In genomic region chr12:121015825-121016766, GRCh38 we compare ENCODE assay signal across 1 cellular context.
TF ChIP-seq lines count a peak whose summit lies in the region.

A gene with protein sequence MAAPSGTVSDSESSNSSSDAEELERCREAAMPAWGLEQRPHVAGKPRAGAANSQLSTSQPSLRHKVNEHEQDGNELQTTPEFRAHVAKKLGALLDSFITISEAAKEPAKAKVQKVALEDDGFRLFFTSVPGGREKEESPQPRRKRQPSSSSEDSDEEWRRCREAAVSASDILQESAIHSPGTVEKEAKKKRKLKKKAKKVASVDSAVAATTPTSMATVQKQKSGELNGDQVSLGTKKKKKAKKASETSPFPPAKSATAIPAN (minus strand): TSS chr12:121016487. CDS start chr12:121016474, 13 bp downstream.

TF ChIP-seq in K562, 482 proteins besides CTCF, POLR2A, EP300 and RAD21 (continued from another document and continues in another):
- TF ChIP-seq SREBF1 (IDR thresholded peaks at IDR 0.05; ENCODE audit: borderline replicate concordance, low read depth, low read length) (0 out of 2 replicates have a peak, but pooled peaks have one; percentile 40), POLR3A (IDR thresholded peaks at IDR 0.05; ENCODE audit: borderline replicate concordance, extremely low read depth, insufficient read depth, insufficient read length) (no peak), CREB1 (IDR thresholded peaks at IDR 0.05) (peak; percentile 93), CREB1 (CRISPR knock-in tag; IDR thresholded peaks at IDR 0.05) (peak; percentile 96), ARID3A (IDR thresholded peaks at IDR 0.05; ENCODE audit: borderline replicate concordance, low read depth, low read length) (no peak), CBFA2T2 (conservative IDR thresholded peaks at IDR 0.05) (peak; percentile 44), ZNF668 (CRISPR knock-in tag; IDR thresholded peaks at IDR 0.05) (no peak), ZNF143 (CRISPR knock-in tag; IDR thresholded peaks at IDR 0.05) (peak; percentile 98), GMEB1 (CRISPR knock-in tag; IDR thresholded peaks at IDR 0.05) (peak; percentile 52), HDAC2 (IDR thresholded peaks at IDR 0.05) (peak; percentile 84; the same call in 1 of the 2 replicates), ZNF197 (CRISPR knock-in tag; IDR thresholded peaks at IDR 0.05; ENCODE audit: low read depth) (peak; percentile 69; the same call in 1 of the 2 replicates), PHF8 (IDR thresholded peaks at IDR 0.05; ENCODE audit: borderline replicate concordance, low read length) (peak; percentile 79; the same call in 1 of the 2 replicates), MTA3 (IDR thresholded peaks at IDR 0.05; ENCODE audit: borderline replicate concordance) (peak; percentile 72; the same call in 1 of the 2 replicates), SIN3B (IDR thresholded peaks at IDR 0.05; ENCODE audit: low read depth) (peak; percentile 98), DIDO1 (tag; IDR thresholded peaks at IDR 0.05; ENCODE audit: low read depth) (peak; percentile 94), TOE1 (IDR thresholded peaks at IDR 0.05; ENCODE audit: borderline replicate concordance) (peak; percentile 93), TOE1 (CRISPR knock-in tag; IDR thresholded peaks at IDR 0.05; ENCODE audit: borderline replicate concordance, low read depth) (0 out of 2 replicates have a peak, but pooled peaks have one; percentile 58), NCOR1 (IDR thresholded peaks at IDR 0.05) (0 out of 2 replicates have a peak, but pooled peaks have one; percentile 7), MXD1 (CRISPR knock-in tag; IDR thresholded peaks at IDR 0.05; ENCODE audit: borderline replicate concordance, poor library complexity, severe bottlenecking) (peak; percentile 86), EP400 (IDR thresholded peaks at IDR 0.05) (peak; percentile 62), MEF2D (tag; conservative IDR thresholded peaks at IDR 0.05; ENCODE audit: low read depth) (0 out of 2 replicates have a peak, but pooled peaks have one; percentile 23), SP1 (CRISPR knock-in tag; IDR thresholded peaks at IDR 0.05) (peak; percentile 65), TBL1XR1 (IDR thresholded peaks at IDR 0.05; ENCODE audit: low read length in 2 of 2) (peak; percentile 33 to 77; a peak in 2 of 4 replicates), EHMT2 (IDR thresholded peaks at IDR 0.05) (peak; percentile 64; the same call in 1 of the 2 replicates), TAF1 (IDR thresholded peaks at IDR 0.05; ENCODE audit: control insufficient read depth, extremely low read depth, insufficient read depth, low read length, severe bottlenecking) (peak; percentile 93), MYBL2 (IDR thresholded peaks at IDR 0.05; ENCODE audit: low read depth) (no peak), MYBL2 (CRISPR knock-in tag; IDR thresholded peaks at IDR 0.05; ENCODE audit: borderline replicate concordance) (no peak), SMAD4 (CRISPR knock-in tag; conservative IDR thresholded peaks at IDR 0.05) (0 out of 2 replicates have a peak, but pooled peaks have one; percentile 38), NFRKB (IDR thresholded peaks at IDR 0.05; ENCODE audit: low read depth) (peak; percentile 51; the same call in 1 of the 2 replicates), ELF4 (CRISPR knock-in tag; IDR thresholded peaks at IDR 0.05) (peak; percentile 75; the same call in 1 of the 2 replicates), GTF2E2 (tag; IDR thresholded peaks at IDR 0.05) (no peak), CHD1 (IDR thresholded peaks at IDR 0.05; ENCODE audit: low read length) (peak; percentile 41), HBP1 (CRISPR knock-in tag; IDR thresholded peaks at IDR 0.05) (peak; percentile 78; the same call in 1 of the 2 replicates), ZNF140 (CRISPR knock-in tag; IDR thresholded peaks at IDR 0.05) (no peak), ZNF75A (CRISPR knock-in tag; IDR thresholded peaks at IDR 0.05) (0 out of 2 replicates have a peak, but pooled peaks have one; percentile 8), CXXC5 (CRISPR knock-in tag; IDR thresholded peaks at IDR 0.05) (peak; percentile 64), BACH1 (tag; IDR thresholded peaks at IDR 0.05) (peak; percentile 32; the same call in 1 of the 2 replicates), ATF7 (IDR thresholded peaks at IDR 0.05) (peak; percentile 97), NR2C2 (CRISPR knock-in tag; IDR thresholded peaks at IDR 0.05) (peak; percentile 73; the same call in 1 of the 2 replicates), NR2C2 (tag; IDR thresholded peaks at IDR 0.05) (peak; percentile 68), POLR2G (IDR thresholded peaks at IDR 0.05; ENCODE audit: low read depth, low read length) (peak; percentile 88), RB1 (IDR thresholded peaks at IDR 0.05; ENCODE audit: low read depth) (peak; percentile 43), ZNF212 (CRISPR knock-in tag; IDR thresholded peaks at IDR 0.05) (0 out of 2 replicates have a peak, but pooled peaks have one; percentile 39), HDAC1 (IDR thresholded peaks at IDR 0.05) (peak in 1 of 2 experiments; percentile 98; a peak in 2 of 4 replicates), YY1 (IDR thresholded peaks at IDR 0.05; ENCODE audit: borderline replicate concordance in 1 of 3, control insufficient read depth in 1 of 3, extremely low read depth in 1 of 3, insufficient read depth in 3 of 3, insufficient read length in 1 of 3, insufficient replicate concordance in 2 of 3, low read depth in 1 of 3, low read length in 2 of 3) (peak; percentile 95 to 99 (median 99)), ATF1 (CRISPR knock-in tag; IDR thresholded peaks at IDR 0.05) (peak; percentile 69), ATF1 (tag; IDR thresholded peaks at IDR 0.05) (peak; percentile 99)
- TF ChIP-seq, protein P1, sequence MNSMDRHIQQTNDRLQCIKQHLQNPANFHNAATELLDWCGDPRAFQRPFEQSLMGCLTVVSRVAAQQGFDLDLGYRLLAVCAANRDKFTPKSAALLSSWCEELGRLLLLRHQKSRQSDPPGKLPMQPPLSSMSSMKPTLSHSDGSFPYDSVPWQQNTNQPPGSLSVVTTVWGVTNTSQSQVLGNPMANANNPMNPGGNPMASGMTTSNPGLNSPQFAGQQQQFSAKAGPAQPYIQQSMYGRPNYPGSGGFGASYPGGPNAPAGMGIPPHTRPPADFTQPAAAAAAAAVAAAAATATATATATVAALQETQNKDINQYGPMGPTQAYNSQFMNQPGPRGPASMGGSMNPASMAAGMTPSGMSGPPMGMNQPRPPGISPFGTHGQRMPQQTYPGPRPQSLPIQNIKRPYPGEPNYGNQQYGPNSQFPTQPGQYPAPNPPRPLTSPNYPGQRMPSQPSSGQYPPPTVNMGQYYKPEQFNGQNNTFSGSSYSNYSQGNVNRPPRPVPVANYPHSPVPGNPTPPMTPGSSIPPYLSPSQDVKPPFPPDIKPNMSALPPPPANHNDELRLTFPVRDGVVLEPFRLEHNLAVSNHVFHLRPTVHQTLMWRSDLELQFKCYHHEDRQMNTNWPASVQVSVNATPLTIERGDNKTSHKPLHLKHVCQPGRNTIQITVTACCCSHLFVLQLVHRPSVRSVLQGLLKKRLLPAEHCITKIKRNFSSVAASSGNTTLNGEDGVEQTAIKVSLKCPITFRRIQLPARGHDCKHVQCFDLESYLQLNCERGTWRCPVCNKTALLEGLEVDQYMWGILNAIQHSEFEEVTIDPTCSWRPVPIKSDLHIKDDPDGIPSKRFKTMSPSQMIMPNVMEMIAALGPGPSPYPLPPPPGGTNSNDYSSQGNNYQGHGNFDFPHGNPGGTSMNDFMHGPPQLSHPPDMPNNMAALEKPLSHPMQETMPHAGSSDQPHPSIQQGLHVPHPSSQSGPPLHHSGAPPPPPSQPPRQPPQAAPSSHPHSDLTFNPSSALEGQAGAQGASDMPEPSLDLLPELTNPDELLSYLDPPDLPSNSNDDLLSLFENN (IDR thresholded peaks at IDR 0.05; ENCODE audit: low read depth in 2 of 2, low read length in 2 of 2) = no peak
- TF ChIP-seq, protein P2, sequence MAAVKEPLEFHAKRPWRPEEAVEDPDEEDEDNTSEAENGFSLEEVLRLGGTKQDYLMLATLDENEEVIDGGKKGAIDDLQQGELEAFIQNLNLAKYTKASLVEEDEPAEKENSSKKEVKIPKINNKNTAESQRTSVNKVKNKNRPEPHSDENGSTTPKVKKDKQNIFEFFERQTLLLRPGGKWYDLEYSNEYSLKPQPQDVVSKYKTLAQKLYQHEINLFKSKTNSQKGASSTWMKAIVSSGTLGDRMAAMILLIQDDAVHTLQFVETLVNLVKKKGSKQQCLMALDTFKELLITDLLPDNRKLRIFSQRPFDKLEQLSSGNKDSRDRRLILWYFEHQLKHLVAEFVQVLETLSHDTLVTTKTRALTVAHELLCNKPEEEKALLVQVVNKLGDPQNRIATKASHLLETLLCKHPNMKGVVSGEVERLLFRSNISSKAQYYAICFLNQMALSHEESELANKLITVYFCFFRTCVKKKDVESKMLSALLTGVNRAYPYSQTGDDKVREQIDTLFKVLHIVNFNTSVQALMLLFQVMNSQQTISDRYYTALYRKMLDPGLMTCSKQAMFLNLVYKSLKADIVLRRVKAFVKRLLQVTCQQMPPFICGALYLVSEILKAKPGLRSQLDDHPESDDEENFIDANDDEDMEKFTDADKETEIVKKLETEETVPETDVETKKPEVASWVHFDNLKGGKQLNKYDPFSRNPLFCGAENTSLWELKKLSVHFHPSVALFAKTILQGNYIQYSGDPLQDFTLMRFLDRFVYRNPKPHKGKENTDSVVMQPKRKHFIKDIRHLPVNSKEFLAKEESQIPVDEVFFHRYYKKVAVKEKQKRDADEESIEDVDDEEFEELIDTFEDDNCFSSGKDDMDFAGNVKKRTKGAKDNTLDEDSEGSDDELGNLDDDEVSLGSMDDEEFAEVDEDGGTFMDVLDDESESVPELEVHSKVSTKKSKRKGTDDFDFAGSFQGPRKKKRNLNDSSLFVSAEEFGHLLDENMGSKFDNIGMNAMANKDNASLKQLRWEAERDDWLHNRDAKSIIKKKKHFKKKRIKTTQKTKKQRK (IDR thresholded peaks at IDR 0.05; ENCODE audit: borderline replicate concordance, low read depth, low read length) = no peak
- TF ChIP-seq, protein P3, sequence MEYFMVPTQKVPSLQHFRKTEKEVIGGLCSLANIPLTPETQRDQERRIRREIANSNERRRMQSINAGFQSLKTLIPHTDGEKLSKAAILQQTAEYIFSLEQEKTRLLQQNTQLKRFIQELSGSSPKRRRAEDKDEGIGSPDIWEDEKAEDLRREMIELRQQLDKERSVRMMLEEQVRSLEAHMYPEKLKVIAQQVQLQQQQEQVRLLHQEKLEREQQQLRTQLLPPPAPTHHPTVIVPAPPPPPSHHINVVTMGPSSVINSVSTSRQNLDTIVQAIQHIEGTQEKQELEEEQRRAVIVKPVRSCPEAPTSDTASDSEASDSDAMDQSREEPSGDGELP (CRISPR knock-in tag; IDR thresholded peaks at IDR 0.05; ENCODE audit: borderline replicate concordance) = peak; percentile 70
- TF ChIP-seq, protein P4, sequence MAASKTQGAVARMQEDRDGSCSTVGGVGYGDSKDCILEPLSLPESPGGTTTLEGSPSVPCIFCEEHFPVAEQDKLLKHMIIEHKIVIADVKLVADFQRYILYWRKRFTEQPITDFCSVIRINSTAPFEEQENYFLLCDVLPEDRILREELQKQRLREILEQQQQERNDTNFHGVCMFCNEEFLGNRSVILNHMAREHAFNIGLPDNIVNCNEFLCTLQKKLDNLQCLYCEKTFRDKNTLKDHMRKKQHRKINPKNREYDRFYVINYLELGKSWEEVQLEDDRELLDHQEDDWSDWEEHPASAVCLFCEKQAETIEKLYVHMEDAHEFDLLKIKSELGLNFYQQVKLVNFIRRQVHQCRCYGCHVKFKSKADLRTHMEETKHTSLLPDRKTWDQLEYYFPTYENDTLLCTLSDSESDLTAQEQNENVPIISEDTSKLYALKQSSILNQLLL (CRISPR knock-in tag; IDR thresholded peaks at IDR 0.05; ENCODE audit: borderline replicate concordance) = no peak
- TF ChIP-seq, protein P5, sequence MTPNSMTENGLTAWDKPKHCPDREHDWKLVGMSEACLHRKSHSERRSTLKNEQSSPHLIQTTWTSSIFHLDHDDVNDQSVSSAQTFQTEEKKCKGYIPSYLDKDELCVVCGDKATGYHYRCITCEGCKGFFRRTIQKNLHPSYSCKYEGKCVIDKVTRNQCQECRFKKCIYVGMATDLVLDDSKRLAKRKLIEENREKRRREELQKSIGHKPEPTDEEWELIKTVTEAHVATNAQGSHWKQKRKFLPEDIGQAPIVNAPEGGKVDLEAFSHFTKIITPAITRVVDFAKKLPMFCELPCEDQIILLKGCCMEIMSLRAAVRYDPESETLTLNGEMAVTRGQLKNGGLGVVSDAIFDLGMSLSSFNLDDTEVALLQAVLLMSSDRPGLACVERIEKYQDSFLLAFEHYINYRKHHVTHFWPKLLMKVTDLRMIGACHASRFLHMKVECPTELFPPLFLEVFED (CRISPR knock-in tag; conservative IDR thresholded peaks at IDR 0.05) = peak; percentile 67; the same call in 1 of the 2 replicates
